In genomic region chr5:138912093-138912492, GRCh38 we compare ENCODE assay signal across 1 cellular context.
A peak's percentile ranks its signal among the peaks of the same experiment; 100 is the strongest.
TF ChIP-seq lines count a peak whose summit lies in the region.

No MANE protein-coding gene starts in this region.

TF ChIP-seq in K562, 482 proteins besides CTCF, POLR2A, EP300 and RAD21 (continued from another document):
- TF ChIP-seq EGR1 (conservative IDR thresholded peaks at IDR 0.05): peak; percentile 75
